ENCODE assay signal across 16 cellular contexts in genomic region chr14:104118006-104118844, GRCh38. TPM values are rescaled to one million over a fixed set of nuclear protein-coding genes. Genes with fewer than 3 reads are reported as not detected.
DNase-seq lines count a peak whose midpoint lies in the region; ATAC-seq, FAIRE-seq and TF ChIP-seq lines count a peak whose summit lies in the region.
"Had no signal": no experiment of that assay in that cellular context is flagged by ENCODE, and none has a peak within 500 bp of the region (broad histone marks: within the 10 kb centered on the region; RNA-seq: fewer than 3 reads in every experiment).

No MANE protein-coding gene starts in this region.

- peak overlapping the region; percentile 41 for H3K27ac Mint-ChIP-seq in astrocyte (ENCODE audit: unreplicated experiment)
- H3K27ac Mint-ChIP-seq: activated CD8-positive, alpha-beta T cell treated with anti-CD3 and anti-CD28 coated beads for 36 hours; activated naive CD4-positive, alpha-beta T cell treated with anti-CD3 and anti-CD28 coated beads, Interleukin-2, amount 50 U/mL, for 24 hours had no signal

- no peaks in the 10 kb centered on the region for H3K9me3 ChIP-seq in astrocyte (ENCODE audit: insufficient read depth, low read depth, low read length)
- H3K9me3 ChIP-seq in kidney (ENCODE audit: control insufficient read depth in 1 of 2, low read length in 2 of 2): no peaks in the 10 kb centered on the region
- H3K9me3 ChIP-seq in transverse colon: no peaks in the 10 kb centered on the region

- no peak overlapping the region for H3K4me3 ChIP-seq in astrocyte (ENCODE audit: insufficient read depth, low read depth, low read length)
- H3K4me3 ChIP-seq in kidney (ENCODE audit: low read length in 2 of 2): no peak overlapping the region
- peak overlapping the region in 3 of 4 donors; percentile 52 to 63 (median 52) for H3K4me3 ChIP-seq in transverse colon
- H3K4me3 ChIP-seq: tibial artery had no signal

- H2AFZ ChIP-seq in astrocyte (ENCODE audit: low read depth, low read length): no peak overlapping the region

- H3K4me3 Mint-ChIP-seq in astrocyte (ENCODE audit: unreplicated experiment): no peak overlapping the region
- H3K4me3 Mint-ChIP-seq: activated CD8-positive, alpha-beta T cell treated with anti-CD3 and anti-CD28 coated beads for 36 hours had no signal

- no peak for FAIRE-seq in astrocyte (lab: Jason Lieb, UNC)
- FAIRE-seq in kidney (lab: Jason Lieb, UNC): no peak

- no peak for TF ChIP-seq EP300 in transverse colon (IDR thresholded peaks at IDR 0.05; ENCODE audit: low read depth)

- no peaks in the 10 kb centered on the region for H4K20me1 ChIP-seq in astrocyte (ENCODE audit: insufficient read depth, low read length)

- WGBS in transverse colon (ENCODE audit: low coverage in 1 of 2), 2 donors: 52% methylated on average over 30 of the region's 30 CpGs; no CpG with 5 or more reads in 1 of the 2 donors

- in situ Hi-C loops in transverse colon (cut with MboI; ENCODE audit: low pct_ligation_motif_present in 1 of 4, low pct_unique_long_range_greater_than_20kb in 1 of 4, low sequenced_read_pairs in 3 of 4): no loop called here

- DNase-seq in activated effector memory CD4-positive, alpha-beta T cell treated with anti-CD3 and anti-CD28 coated beads, Interleukin-2, amount 50 U/mL, for 16 hours: peak; percentile 53
- no peak for DNase-seq in activated effector memory CD4-positive, alpha-beta T cell treated with Interleukin-2 at 50 U/mL for 16 hours
- DNase-seq in astrocyte (ENCODE audit: low read depth) (no peak), kidney (peak; percentile 73), transverse colon (peak; percentile 33), NCI-H146 (lab: John Stamatoyannopoulos, UW) (no peak)
- DNase-seq: ACHN, MM.1S, NCI-H2171 had no signal

- H3K36me3 ChIP-seq in astrocyte (ENCODE audit: insufficient read depth, low read length) (no peaks in the 10 kb centered on the region), kidney (ENCODE audit: control insufficient read depth in 1 of 2, insufficient read depth in 2 of 2, low read length in 2 of 2) (no peaks in the 10 kb centered on the region), transverse colon (no peaks in the 10 kb centered on the region)
- H3K36me3 ChIP-seq: tibial artery had no signal

- no peak overlapping the region for H3K27ac ChIP-seq in astrocyte (ENCODE audit: low read depth, low read length)
- H3K27ac ChIP-seq in kidney (ENCODE audit: low read depth in 2 of 2, low read length in 2 of 2): no peak overlapping the region
- peak overlapping the region in 3 of 4 donors; percentile 75 to 86 (median 79) for H3K27ac ChIP-seq in transverse colon
- H3K27ac ChIP-seq: tibial artery had no signal

- no peak for ATAC-seq in GM18519 (IDR thresholded peaks at IDR 0.05; ENCODE audit: low FRiP score, unreplicated experiment)
- no peak for ATAC-seq in HG03439 (IDR thresholded peaks at IDR 0.05; ENCODE audit: unreplicated experiment)
- ATAC-seq: activated CD8-positive, alpha-beta T cell treated with anti-CD3 and anti-CD28 coated beads for 36 hours had no signal

- H3K4me2 ChIP-seq in astrocyte (ENCODE audit: low read length): no peak overlapping the region

- H3K27me3 ChIP-seq in astrocyte (ENCODE audit: insufficient read depth, low read length) (peaks cover 14% of the 10 kb centered on the region), transverse colon (peaks cover 44% of the 10 kb centered on the region)

- no peaks in the 10 kb centered on the region for H3K79me2 ChIP-seq in astrocyte (ENCODE audit: insufficient read depth, low read length)

- H3K4me1 Mint-ChIP-seq in astrocyte (ENCODE audit: low read depth, unreplicated experiment): no peaks in the 10 kb centered on the region
- H3K4me1 Mint-ChIP-seq: activated naive CD4-positive, alpha-beta T cell treated with anti-CD3 and anti-CD28 coated beads, Interleukin-2, amount 50 U/mL, for 24 hours had no signal

- TF ChIP-seq CTCF in astrocyte (IDR thresholded peaks at IDR 0.05; ENCODE audit: insufficient read depth, low read depth, low read length) (no peak), kidney (IDR thresholded peaks at IDR 0.05; ENCODE audit: borderline replicate concordance, extremely low read depth, insufficient read depth) (no peak), transverse colon (IDR thresholded peaks at IDR 0.05) (no peak)

- intact Hi-C loops in kidney (cut with DNase I) (no loop called here), transverse colon (cut with DNase I; ENCODE audit: low total_unique reads) (no loop called here)

- peaks cover 57% of the 10 kb centered on the region for H3K27me3 Mint-ChIP-seq in astrocyte (ENCODE audit: low read depth, unreplicated experiment)

- H3K4me1 ChIP-seq in astrocyte (ENCODE audit: insufficient read depth, low read length) (no peaks in the 10 kb centered on the region), kidney (ENCODE audit: control insufficient read depth in 1 of 2, insufficient read depth in 1 of 2, low read depth in 1 of 2, low read length in 2 of 2) (peaks cover 0 to 5% of the 10 kb centered on the region in 2 donors), transverse colon (peaks cover 0 to 23% (median 17%) of the 10 kb centered on the region in 4 donors)

- no peaks in the 10 kb centered on the region for H3K36me3 Mint-ChIP-seq in astrocyte (ENCODE audit: low read depth, unreplicated experiment)
- H3K36me3 Mint-ChIP-seq: activated naive CD4-positive, alpha-beta T cell treated with anti-CD3 and anti-CD28 coated beads, Interleukin-2, amount 50 U/mL, for 24 hours had no signal

- H3K9ac ChIP-seq in astrocyte (ENCODE audit: low read length): no peak overlapping the region
- H3K9ac ChIP-seq in kidney (ENCODE audit: low read length in 2 of 2): no peak overlapping the region

- no peak for TF ChIP-seq POLR2A in transverse colon (IDR thresholded peaks at IDR 0.05)

- H3K9me3 Mint-ChIP-seq in astrocyte (ENCODE audit: unreplicated experiment): no peaks in the 10 kb centered on the region
- H3K9me3 Mint-ChIP-seq: activated CD8-positive, alpha-beta T cell treated with anti-CD3 and anti-CD28 coated beads for 36 hours; activated naive CD4-positive, alpha-beta T cell treated with anti-CD3 and anti-CD28 coated beads, Interleukin-2, amount 50 U/mL, for 24 hours had no signal

RNA-seq across cellular contexts. Expression of gene KIF26A, which starts 20.2 kb away (rescaled TPM):
- 1.4 TPM in 2 replicates for total RNA-seq in astrocyte
- 12.3 TPM for total RNA-seq in kidney
- polyA plus RNA-seq in kidney (ENCODE audit: insufficient read depth, low read depth, low replicate concordance): 2.3 TPM
- 1 to 10 TPM; 2.2 to 7.8 (median 4.4) TPM for total RNA-seq in transverse colon

RNA-seq across cellular contexts. Expression of gene ASPG, which starts 32.7 kb away (rescaled TPM):
- total RNA-seq in astrocyte (0.10 TPM in 1 of 2 replicates, not detected in the other), kidney (2.5 TPM), transverse colon (10 to 100 TPM in 2 of 4 donors, 1 to 10 TPM in 2; 4.4 to 20.3 (median 8.7) TPM)
- polyA plus RNA-seq in kidney (ENCODE audit: insufficient read depth, low read depth, low replicate concordance): 58.1 TPM
- total RNA-seq: activated CD8-positive, alpha-beta T cell treated with anti-CD3 and anti-CD28 coated beads for 36 hours; fibroblast of lung; T-helper 1 cell treated with Interleukin-12 subunit alpha and Interleukin-12 subunit beta and Interleukin-4 antibody, amounts not matched to agents 30 ng/mL and 1 ng/mL, for 36 hours had no signal
- polyA plus RNA-seq: fibroblast of lung had no signal

Comparison
In these comparisons a context has a peak if more than half of its experiments do, and no peak if none do; other contexts are left out.
1. DNase-seq: peak in activated effector memory CD4-positive, alpha-beta T cell treated with anti-CD3 and anti-CD28 coated beads, Interleukin-2, amount 50 U/mL, for 16 hours (single experiment), kidney (single experiment) and transverse colon (single experiment); none in activated effector memory CD4-positive, alpha-beta T cell treated with Interleukin-2 at 50 U/mL for 16 hours (single experiment), astrocyte (single experiment) and NCI-H146 (single experiment).
2. H3K27ac ChIP-seq: peak in transverse colon (3 of 4); none in astrocyte (single experiment) and kidney (0 of 2).
3. H3K4me3 ChIP-seq: peak in transverse colon (3 of 4); none in astrocyte (single experiment) and kidney (0 of 2).